Comparison of ENCODE assay signal across 31 cellular contexts in the genomic region with DNA sequence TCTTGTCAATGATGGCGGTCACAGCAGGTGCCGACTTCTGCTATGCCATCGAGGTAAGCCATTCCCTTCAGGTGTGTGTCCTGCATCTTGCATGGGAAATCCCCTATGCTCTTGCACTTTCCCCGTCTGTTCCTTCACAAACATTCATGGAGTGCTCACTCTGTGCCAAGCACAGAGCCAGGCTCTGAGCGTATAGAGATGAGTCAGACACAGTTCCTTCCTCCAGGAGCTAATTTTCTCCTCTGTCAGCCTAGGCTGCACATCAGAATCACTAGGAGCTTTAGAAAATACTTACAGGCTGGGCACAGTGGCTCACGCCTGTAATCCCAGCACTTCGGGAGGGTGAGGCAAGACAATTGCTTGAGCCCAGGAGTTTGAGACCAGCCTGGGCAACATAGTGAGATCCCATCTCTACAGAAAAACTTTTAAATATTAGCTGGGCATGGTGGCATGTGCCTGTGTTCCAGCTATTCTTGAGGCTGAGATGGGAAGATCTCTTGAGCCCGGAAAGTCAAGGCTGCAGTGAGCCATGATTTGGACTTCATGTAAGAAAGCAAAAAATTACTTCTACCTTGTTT.
"Had no signal": no experiment of that assay in that cellular context is flagged by ENCODE, and none has a peak within 500 bp of the region (broad histone marks: within the 10 kb centered on the region; RNA-seq: fewer than 3 reads in every experiment).

No MANE protein-coding gene starts in this region.

- H3K4me3 Mint-ChIP-seq: activated naive CD4-positive, alpha-beta T cell treated with anti-CD3 and anti-CD28 coated beads, Interleukin-2, amount 50 U/mL, for 24 hours; activated naive CD8-positive, alpha-beta T cell treated with anti-CD3 and anti-CD28 coated beads, Interleukin-2, amount 50 U/mL, for 24 hours; activated T-cell treated with anti-CD3 and anti-CD28 coated beads, Interleukin-2, amount 50 U/mL, for 4 hours; effector memory CD8-positive, alpha-beta T cell; memory B cell; naive thymus-derived CD8-positive, alpha-beta T cell; neural crest cell; stimulated activated naive B cell treated with anti-CD40 and anti-IgM and Interleukin-4, amounts not matched to agents 10 μg/mL and 1 μg/mL and 100 μg/mL, for 72 hours; T-helper 1 cell treated with Interleukin-12 subunit alpha and Interleukin-12 subunit beta and Interleukin-4 antibody, amounts not matched to agents 30 μg/mL and 1 μg/mL, for 36 hours had no signal

- H3K9ac ChIP-seq: parathyroid adenoma had no signal

- H3K4me3 ChIP-seq: colonic mucosa, esophagus muscularis mucosa, psoas muscle, right atrium auricular region, stomach, thyroid gland, upper lobe of left lung, vagina had no signal

- H3K4me1 Mint-ChIP-seq: neural crest cell had no signal

- H3K4me1 ChIP-seq: colonic mucosa, parathyroid adenoma, psoas muscle, right atrium auricular region, vagina had no signal

- H3K9me3 Mint-ChIP-seq: activated naive CD4-positive, alpha-beta T cell treated with anti-CD3 and anti-CD28 coated beads, Interleukin-2, amount 50 U/mL, for 24 hours; activated naive CD8-positive, alpha-beta T cell treated with anti-CD3 and anti-CD28 coated beads, Interleukin-2, amount 50 U/mL, for 24 hours; activated T-cell treated with anti-CD3 and anti-CD28 coated beads, Interleukin-2, amount 50 U/mL, for 4 hours; activated T-helper 2 cell treated with anti-CD3 and anti-CD28 coated beads, Interferon-gamma antibody, Interleukin-2, Interleukin-4, amounts not matched to agents 10 μg/mL and 5 μg/mL and 100 μg/mL, durations not matched to agents 14 hours and 24 hours and 36 hours; effector memory CD8-positive, alpha-beta T cell; memory B cell; naive thymus-derived CD8-positive, alpha-beta T cell; neural crest cell; stimulated activated naive B cell treated with anti-CD40 and anti-IgM and Interleukin-4, amounts not matched to agents 10 μg/mL and 1 μg/mL and 100 μg/mL, for 72 hours; T-helper 1 cell treated with Interleukin-12 subunit alpha and Interleukin-12 subunit beta and Interleukin-4 antibody, amounts not matched to agents 30 μg/mL and 1 μg/mL, for 36 hours had no signal

- H3K27me3 Mint-ChIP-seq: activated naive CD4-positive, alpha-beta T cell treated with anti-CD3 and anti-CD28 coated beads, Interleukin-2, amount 50 U/mL, for 24 hours; activated naive CD8-positive, alpha-beta T cell treated with anti-CD3 and anti-CD28 coated beads, Interleukin-2, amount 50 U/mL, for 24 hours; effector memory CD8-positive, alpha-beta T cell; memory B cell; naive thymus-derived CD8-positive, alpha-beta T cell; stimulated activated naive B cell treated with anti-CD40 and anti-IgM and Interleukin-4, amounts not matched to agents 10 μg/mL and 1 μg/mL and 100 μg/mL, for 72 hours had no signal

- H2AFZ ChIP-seq: parathyroid adenoma had no signal

- ATAC-seq: activated CD4-positive, CD25-positive, alpha-beta regulatory T cell treated with anti-CD3 and anti-CD28 coated beads, Interleukin-2, amount 50 U/mL, for 24 hours; activated naive CD8-positive, alpha-beta T cell treated with anti-CD3 and anti-CD28 coated beads, Interleukin-2, amount 50 U/mL, for 24 hours; activated T-cell treated with anti-CD3 and anti-CD28 coated beads, Interleukin-2, amount 50 U/mL, for 4 hours; effector memory CD8-positive, alpha-beta T cell; left colon; naive thymus-derived CD8-positive, alpha-beta T cell; psoas muscle; stimulated activated naive B cell treated with anti-CD40 and anti-IgM and Interleukin-4, amounts not matched to agents 10 μg/mL and 1 μg/mL and 100 μg/mL, for 72 hours had no signal

- H3K79me2 ChIP-seq: parathyroid adenoma had no signal

- H3K27me3 ChIP-seq: colonic mucosa, esophagus muscularis mucosa, right atrium auricular region, stomach, thyroid gland, upper lobe of left lung, vagina had no signal

- H3K27ac Mint-ChIP-seq: activated naive CD4-positive, alpha-beta T cell treated with anti-CD3 and anti-CD28 coated beads, Interleukin-2, amount 50 U/mL, for 24 hours; activated naive CD8-positive, alpha-beta T cell treated with anti-CD3 and anti-CD28 coated beads, Interleukin-2, amount 50 U/mL, for 24 hours; activated T-helper 2 cell treated with anti-CD3 and anti-CD28 coated beads, Interferon-gamma antibody, Interleukin-2, Interleukin-4, amounts not matched to agents 10 μg/mL and 5 μg/mL and 100 μg/mL, durations not matched to agents 14 hours and 24 hours and 36 hours; memory B cell; T-helper 1 cell treated with Interleukin-12 subunit alpha and Interleukin-12 subunit beta and Interleukin-4 antibody, amounts not matched to agents 30 μg/mL and 1 μg/mL, for 36 hours had no signal

- H3K9me3 ChIP-seq: colonic mucosa, esophagus muscularis mucosa, psoas muscle, right atrium auricular region, stomach, thyroid gland, upper lobe of left lung, vagina had no signal

- DNase-seq: activated CD4-positive, alpha-beta T cell treated with anti-CD3 and anti-CD28 coated beads for 48 hours; activated CD4-positive, alpha-beta T cell treated with anti-CD3 and anti-CD28 coated beads, Interleukin-2, amount 50 U/mL, for 48 hours; activated CD8-positive, alpha-beta memory T cell treated with anti-CD3 and anti-CD28 coated beads, Interleukin-2, amount 50 U/mL, for 48 hours; activated naive CD8-positive, alpha-beta T cell treated with anti-CD3 and anti-CD28 coated beads, Interleukin-2, amount 50 U/mL, for 24 hours; activated T-cell treated with anti-CD3 and anti-CD28 coated beads, Interleukin-2, amount 50 U/mL, for 4 hours; colonic mucosa; effector memory CD8-positive, alpha-beta T cell; foreskin melanocyte; islet precursor cell; left colon; naive thymus-derived CD8-positive, alpha-beta T cell; occipital lobe; psoas muscle; stimulated activated CD4-positive, alpha-beta T cell treated with anti-CD3 and anti-CD28 coated beads, Interleukin-15, amount 100 ng/mL, for 24 hours; stimulated activated CD4-positive, alpha-beta T cell treated with anti-CD3 and anti-CD28 coated beads, Interleukin-2, amount 100 ng/mL, for 24 hours; stimulated activated naive B cell treated with anti-CD40 and anti-IgM and Interleukin-4, amounts not matched to agents 10 μg/mL and 1 μg/mL and 100 μg/mL, for 72 hours; stomach; T-helper 9 cell; thyroid gland; WERI-Rb-1 had no signal

- H3K36me3 ChIP-seq: colonic mucosa had no signal

- H3K27ac ChIP-seq: colonic mucosa, esophagus muscularis mucosa, parathyroid adenoma, psoas muscle, right atrium auricular region, stomach, thyroid gland, upper lobe of left lung, vagina, WERI-Rb-1 had no signal
